Comparison of ENCODE assay signal across 15 cellular contexts in genomic region chr7:79293655-79294142, GRCh38.
DNase-seq lines count a peak whose midpoint lies in the region; ATAC-seq, FAIRE-seq and TF ChIP-seq lines count a peak whose summit lies in the region.
"Had no signal": no experiment of that assay in that cellular context is flagged by ENCODE, and none has a peak within 500 bp of the region (broad histone marks: within the 10 kb centered on the region; RNA-seq: fewer than 3 reads in every experiment).

No MANE protein-coding gene starts in this region.

- no peak overlapping the region for H3K4me2 ChIP-seq in astrocyte (ENCODE audit: low read length)

- H3K4me1 Mint-ChIP-seq in Caco-2 (ENCODE audit: low read depth, unreplicated experiment), result peaks cover 7% of the 10 kb centered on the region
- peaks cover 4% of the 10 kb centered on the region for H3K4me1 Mint-ChIP-seq in astrocyte (ENCODE audit: low read depth, unreplicated experiment)
- H3K4me1 Mint-ChIP-seq in activated CD8-positive, alpha-beta T cell treated with anti-CD3 and anti-CD28 coated beads, Interleukin-2, amount 10 ng/mL, durations not matched to agents 7 days and 5 days (ENCODE audit: low read depth), result no peaks in the 10 kb centered on the region

- H3K9ac ChIP-seq in astrocyte (ENCODE audit: low read length), result no peak overlapping the region

- H3K27me3 ChIP-seq in Caco-2 (replicated peaks; ENCODE audit: control insufficient read depth, insufficient read depth, low read length), result no peaks in the 10 kb centered on the region
- H3K27me3 ChIP-seq in astrocyte (ENCODE audit: insufficient read depth, low read length), result no peaks in the 10 kb centered on the region

- H3K9me3 ChIP-seq in Caco-2 (0 out of 2 replicates have a peak, but pooled peaks cover 2% of the 10 kb centered on the region), astrocyte (ENCODE audit: insufficient read depth, low read depth, low read length) (no peaks in the 10 kb centered on the region)

- CTCF ChIA-PET in Caco-2 (lab: Charles Lee), result no interaction called here
- CTCF ChIA-PET in activated CD8-positive, alpha-beta T cell treated with anti-CD3 and anti-CD28 coated beads, Interleukin-2, amount 10 ng/mL, durations not matched to agents 7 days and 5 days (lab: Charles Lee), result no interaction called here

- H2AFZ ChIP-seq in astrocyte (ENCODE audit: low read depth, low read length), result no peak overlapping the region

- no peak overlapping the region for H3K27ac ChIP-seq in astrocyte (ENCODE audit: low read depth, low read length)
- H3K27ac ChIP-seq: SK-N-MC had no signal

- no peaks in the 10 kb centered on the region for H3K36me3 Mint-ChIP-seq in Caco-2 (ENCODE audit: insufficient read depth, unreplicated experiment)
- no peaks in the 10 kb centered on the region for H3K36me3 Mint-ChIP-seq in astrocyte (ENCODE audit: low read depth, unreplicated experiment)
- no peaks in the 10 kb centered on the region for H3K36me3 Mint-ChIP-seq in activated CD8-positive, alpha-beta T cell treated with anti-CD3 and anti-CD28 coated beads, Interleukin-2, amount 10 ng/mL, durations not matched to agents 7 days and 5 days (ENCODE audit: low read depth)

- H3K9me3 Mint-ChIP-seq in Caco-2 (ENCODE audit: unreplicated experiment) (peaks cover 8% of the 10 kb centered on the region), astrocyte (ENCODE audit: unreplicated experiment) (no peaks in the 10 kb centered on the region)
- H3K9me3 Mint-ChIP-seq in activated CD8-positive, alpha-beta T cell treated with anti-CD3 and anti-CD28 coated beads, Interleukin-2, amount 10 ng/mL, durations not matched to agents 7 days and 5 days (ENCODE audit: insufficient read depth), result no peaks in the 10 kb centered on the region

- POLR2A ChIA-PET in Caco-2 (lab: Charles Lee), result no interaction called here
- POLR2A ChIA-PET in activated CD8-positive, alpha-beta T cell treated with anti-CD3 and anti-CD28 coated beads, Interleukin-2, amount 10 ng/mL, durations not matched to agents 7 days and 5 days (lab: Charles Lee), result no interaction called here

- FAIRE-seq in astrocyte (lab: Jason Lieb, UNC), result no peak
- FAIRE-seq: GM18507 had no signal

- no peaks in the 10 kb centered on the region for H3K27me3 Mint-ChIP-seq in Caco-2 (ENCODE audit: insufficient read depth, unreplicated experiment)
- no peaks in the 10 kb centered on the region for H3K27me3 Mint-ChIP-seq in astrocyte (ENCODE audit: low read depth, unreplicated experiment)
- H3K27me3 Mint-ChIP-seq in activated CD8-positive, alpha-beta T cell treated with anti-CD3 and anti-CD28 coated beads, Interleukin-2, amount 10 ng/mL, durations not matched to agents 7 days and 5 days (ENCODE audit: low read depth), result no peaks in the 10 kb centered on the region

- no TSS peak for BruUV-seq in Caco-2 (replicated peaks; lab: Mats Ljungman, UMichigan)

- H3K4me3 Mint-ChIP-seq in Caco-2 (ENCODE audit: unreplicated experiment), result no peak overlapping the region
- H3K4me3 Mint-ChIP-seq in astrocyte (ENCODE audit: unreplicated experiment), result no peak overlapping the region
- no peak overlapping the region for H3K4me3 Mint-ChIP-seq in activated CD8-positive, alpha-beta T cell treated with anti-CD3 and anti-CD28 coated beads, Interleukin-2, amount 10 ng/mL, durations not matched to agents 7 days and 5 days
- H3K4me3 Mint-ChIP-seq: activated T-cell treated with anti-CD3 and anti-CD28 coated beads, Interleukin-2, amount 50 U/mL, for 4 hours had no signal

- H3K4me1 ChIP-seq in Caco-2 (peaks cover 11% of the 10 kb centered on the region), astrocyte (ENCODE audit: insufficient read depth, low read length) (peaks cover 6% of the 10 kb centered on the region)

- ATAC-seq in left colon (peak; percentile 100), HG03196 (IDR thresholded peaks at IDR 0.05; ENCODE audit: unreplicated experiment) (no peak)
- no peak for ATAC-seq in activated CD8-positive, alpha-beta T cell treated with anti-CD3 and anti-CD28 coated beads, Interleukin-2, amount 10 ng/mL, durations not matched to agents 7 days and 5 days
- ATAC-seq: activated T-cell treated with anti-CD3 and anti-CD28 coated beads, Interleukin-2, amount 50 U/mL, for 4 hours had no signal

- DNase-seq in Caco-2 (peak; percentile 57 to 61), M059J (ENCODE audit: low read depth) (peak; percentile 81), astrocyte (ENCODE audit: low read depth) (peak; percentile 65), left colon (peak; percentile 39 to 45), anterior cingulate cortex (lab: John Stamatoyannopoulos, UW) (no peak)
- no peak for DNase-seq in activated CD8-positive, alpha-beta T cell treated with anti-CD3 and anti-CD28 coated beads, Interleukin-2, amount 10 ng/mL, durations not matched to agents 7 days and 5 days
- no peak for DNase-seq in activated CD4-positive, CD25-positive, alpha-beta regulatory T cell (lab: John Stamatoyannopoulos, UW)
- DNase-seq: activated T-cell treated with anti-CD3 and anti-CD28 coated beads, Interleukin-2, amount 50 U/mL, for 4 hours; amygdala; effector memory CD4-positive, alpha-beta T cell; NCI-H446 treated with DMSO at 0.1 percent for 48 hours; nucleus accumbens had no signal

- H3K36me3 ChIP-seq in Caco-2 (ENCODE audit: control insufficient read depth, insufficient read depth, low read length) (no peaks in the 10 kb centered on the region), astrocyte (ENCODE audit: insufficient read depth, low read length) (no peaks in the 10 kb centered on the region)

- H3K79me2 ChIP-seq in astrocyte (ENCODE audit: insufficient read depth, low read length), result no peaks in the 10 kb centered on the region

- intact Hi-C loops in Caco-2 (cut with micrococcal nuclease; ENCODE audit: unreplicated experiment) (loop anchor here (1.0 kb wide), 1 partner anchor 10 kb away; no protein-coding TSS in a partner anchor), left colon (cut with DNase I, micrococcal nuclease) (no loop called here)

- H4K20me1 ChIP-seq in astrocyte (ENCODE audit: insufficient read depth, low read length), result no peaks in the 10 kb centered on the region

- TF ChIP-seq CTCF in Caco-2 (IDR thresholded peaks at IDR 0.05; ENCODE audit: insufficient read depth in 1 of 2, low read depth in 1 of 2, low read length in 1 of 2, severe bottlenecking in 1 of 2, unreplicated experiment in 1 of 2) (no peak), astrocyte (IDR thresholded peaks at IDR 0.05; ENCODE audit: insufficient read depth, low read depth, low read length) (no peak)

- no peak overlapping the region for H3K27ac Mint-ChIP-seq in Caco-2 (ENCODE audit: unreplicated experiment)
- no peak overlapping the region for H3K27ac Mint-ChIP-seq in astrocyte (ENCODE audit: unreplicated experiment)
- H3K27ac Mint-ChIP-seq in activated CD8-positive, alpha-beta T cell treated with anti-CD3 and anti-CD28 coated beads, Interleukin-2, amount 10 ng/mL, durations not matched to agents 7 days and 5 days, result no peak overlapping the region

- no peak overlapping the region for H3K4me3 ChIP-seq in Caco-2 (ENCODE audit: low read depth, low read length)
- H3K4me3 ChIP-seq in astrocyte (ENCODE audit: insufficient read depth, low read depth, low read length), result no peak overlapping the region
- H3K4me3 ChIP-seq: SK-N-MC had no signal

Comparison
In these comparisons a context has a peak if more than half of its experiments do, and no peak if none do; other contexts are left out.
1. DNase-seq: peak in Caco-2 (2 of 2), M059J (single experiment), astrocyte (single experiment) and left colon (2 of 2); none in activated CD8-positive, alpha-beta T cell treated with anti-CD3 and anti-CD28 coated beads, Interleukin-2, amount 10 ng/mL, durations not matched to agents 7 days and 5 days (single experiment), activated CD4-positive, CD25-positive, alpha-beta regulatory T cell (0 of 4) and anterior cingulate cortex (0 of 58).